In the genomic region with DNA sequence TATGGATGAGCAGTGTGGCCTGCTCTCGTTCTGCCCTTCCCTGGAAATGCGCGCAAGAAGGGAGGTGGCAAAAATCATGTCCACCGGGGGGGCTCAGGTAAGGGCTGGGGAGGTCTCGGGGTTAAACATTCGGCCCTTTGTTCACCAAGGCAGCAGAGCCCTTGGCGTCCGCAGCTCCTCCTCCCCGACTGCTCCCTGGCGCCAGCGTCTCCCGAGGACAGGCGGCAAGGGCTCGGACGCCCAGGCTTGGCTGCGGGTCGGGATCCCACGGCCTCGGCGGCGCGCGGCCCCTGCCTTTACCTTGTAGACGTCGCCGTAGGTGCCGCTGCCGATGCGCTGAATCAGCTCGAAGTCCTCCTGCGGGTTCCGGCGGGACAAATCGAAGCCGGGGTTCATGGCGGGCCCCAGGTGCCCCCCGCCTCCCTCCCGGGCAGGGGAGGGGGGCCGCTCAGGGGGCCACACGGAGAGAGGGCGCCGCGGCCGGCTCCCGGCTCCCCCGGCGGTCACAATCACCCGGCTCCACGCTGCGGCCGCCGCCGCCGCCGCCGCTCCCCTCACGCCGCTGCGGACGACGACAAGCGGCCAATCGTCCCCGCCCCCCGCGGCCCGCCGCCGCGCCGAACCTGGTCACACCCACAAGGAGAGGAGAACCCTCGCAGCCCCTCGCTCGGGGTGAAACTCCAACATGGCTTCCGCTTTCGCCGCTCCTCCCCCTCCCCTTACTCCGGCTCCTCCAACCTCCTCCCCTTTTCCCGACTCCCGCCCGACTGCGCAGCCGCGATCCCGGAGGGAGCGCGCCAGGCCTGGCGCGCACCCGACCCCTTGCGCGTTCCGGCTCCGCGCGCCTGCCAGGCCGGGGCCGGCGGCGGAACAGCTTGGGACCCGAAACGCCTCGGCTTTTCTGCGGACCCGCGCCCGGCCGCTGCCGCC, we compare ENCODE assay signal across 1 cellular context.
TF ChIP-seq lines count a peak whose summit lies in the region.

MAP4K3 (minus strand) TSS at position 694 of the 930 bp plus-strand sequence; CDS start at position 396, 298 bp downstream.

TF ChIP-seq in HepG2, 621 proteins besides CTCF, POLR2A, EP300 and RAD21 (continued from another document and continues in another):
- TF ChIP-seq, protein P1, sequence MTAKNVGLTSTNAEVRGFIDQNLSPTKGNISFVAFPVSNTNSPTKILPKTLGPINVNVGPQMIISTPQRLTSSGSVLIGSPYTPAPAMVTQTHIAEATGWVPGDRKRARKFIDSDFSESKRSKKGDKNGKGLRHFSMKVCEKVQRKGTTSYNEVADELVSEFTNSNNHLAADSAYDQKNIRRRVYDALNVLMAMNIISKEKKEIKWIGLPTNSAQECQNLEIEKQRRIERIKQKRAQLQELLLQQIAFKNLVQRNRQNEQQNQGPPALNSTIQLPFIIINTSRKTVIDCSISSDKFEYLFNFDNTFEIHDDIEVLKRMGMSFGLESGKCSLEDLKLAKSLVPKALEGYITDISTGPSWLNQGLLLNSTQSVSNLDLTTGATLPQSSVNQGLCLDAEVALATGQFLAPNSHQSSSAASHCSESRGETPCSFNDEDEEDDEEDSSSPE (CRISPR knock-in tag; IDR thresholded peaks at IDR 0.05) = peak; percentile 47; the same call in 1 of the 2 replicates
- TF ChIP-seq, protein P2, sequence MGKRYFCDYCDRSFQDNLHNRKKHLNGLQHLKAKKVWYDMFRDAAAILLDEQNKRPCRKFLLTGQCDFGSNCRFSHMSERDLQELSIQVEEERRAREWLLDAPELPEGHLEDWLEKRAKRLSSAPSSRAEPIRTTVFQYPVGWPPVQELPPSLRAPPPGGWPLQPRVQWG (CRISPR knock-in tag; IDR thresholded peaks at IDR 0.05; ENCODE audit: borderline replicate concordance, low read depth) = no peak
- TF ChIP-seq ZNF264 (CRISPR knock-in tag; IDR thresholded peaks at IDR 0.05) = 0 out of 2 replicates have a peak, but pooled peaks have one; percentile 13
- TF ChIP-seq MTF2 (CRISPR knock-in tag; IDR thresholded peaks at IDR 0.05; ENCODE audit: borderline replicate concordance) = peak; percentile 84; the same call in 1 of the 2 replicates
- TF ChIP-seq, protein P3, sequence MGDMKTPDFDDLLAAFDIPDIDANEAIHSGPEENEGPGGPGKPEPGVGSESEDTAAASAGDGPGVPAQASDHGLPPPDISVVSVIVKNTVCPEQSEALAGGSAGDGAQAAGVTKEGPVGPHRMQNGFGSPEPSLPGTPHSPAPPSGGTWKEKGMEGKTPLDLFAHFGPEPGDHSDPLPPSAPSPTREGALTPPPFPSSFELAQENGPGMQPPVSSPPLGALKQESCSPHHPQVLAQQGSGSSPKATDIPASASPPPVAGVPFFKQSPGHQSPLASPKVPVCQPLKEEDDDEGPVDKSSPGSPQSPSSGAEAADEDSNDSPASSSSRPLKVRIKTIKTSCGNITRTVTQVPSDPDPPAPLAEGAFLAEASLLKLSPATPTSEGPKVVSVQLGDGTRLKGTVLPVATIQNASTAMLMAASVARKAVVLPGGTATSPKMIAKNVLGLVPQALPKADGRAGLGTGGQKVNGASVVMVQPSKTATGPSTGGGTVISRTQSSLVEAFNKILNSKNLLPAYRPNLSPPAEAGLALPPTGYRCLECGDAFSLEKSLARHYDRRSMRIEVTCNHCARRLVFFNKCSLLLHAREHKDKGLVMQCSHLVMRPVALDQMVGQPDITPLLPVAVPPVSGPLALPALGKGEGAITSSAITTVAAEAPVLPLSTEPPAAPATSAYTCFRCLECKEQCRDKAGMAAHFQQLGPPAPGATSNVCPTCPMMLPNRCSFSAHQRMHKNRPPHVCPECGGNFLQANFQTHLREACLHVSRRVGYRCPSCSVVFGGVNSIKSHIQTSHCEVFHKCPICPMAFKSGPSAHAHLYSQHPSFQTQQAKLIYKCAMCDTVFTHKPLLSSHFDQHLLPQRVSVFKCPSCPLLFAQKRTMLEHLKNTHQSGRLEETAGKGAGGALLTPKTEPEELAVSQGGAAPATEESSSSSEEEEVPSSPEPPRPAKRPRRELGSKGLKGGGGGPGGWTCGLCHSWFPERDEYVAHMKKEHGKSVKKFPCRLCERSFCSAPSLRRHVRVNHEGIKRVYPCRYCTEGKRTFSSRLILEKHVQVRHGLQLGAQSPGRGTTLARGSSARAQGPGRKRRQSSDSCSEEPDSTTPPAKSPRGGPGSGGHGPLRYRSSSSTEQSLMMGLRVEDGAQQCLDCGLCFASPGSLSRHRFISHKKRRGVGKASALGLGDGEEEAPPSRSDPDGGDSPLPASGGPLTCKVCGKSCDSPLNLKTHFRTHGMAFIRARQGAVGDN (CRISPR knock-in tag; IDR thresholded peaks at IDR 0.05) = peak; percentile 86
- TF ChIP-seq ZNF737 (CRISPR knock-in tag; IDR thresholded peaks at IDR 0.05; ENCODE audit: borderline replicate concordance) = no peak
- TF ChIP-seq TOE1 (CRISPR knock-in tag; IDR thresholded peaks at IDR 0.05) = no peak
- TF ChIP-seq ZNF30 (CRISPR knock-in tag; IDR thresholded peaks at IDR 0.05) = no peak
- TF ChIP-seq HOXA3 (CRISPR knock-in tag; IDR thresholded peaks at IDR 0.05) = peak; percentile 89
- TF ChIP-seq MLXIP (CRISPR knock-in tag; IDR thresholded peaks at IDR 0.05; ENCODE audit: borderline replicate concordance) = 0 out of 2 replicates have a peak, but pooled peaks have one; percentile 21
- TF ChIP-seq BATF2 (CRISPR knock-in tag; IDR thresholded peaks at IDR 0.05) = no peak
- TF ChIP-seq ZNF775 (CRISPR knock-in tag; IDR thresholded peaks at IDR 0.05; ENCODE audit: borderline replicate concordance) = no peak; the same call in 1 of the 2 replicates
- TF ChIP-seq ZNF639 (CRISPR knock-in tag; conservative IDR thresholded peaks at IDR 0.05) = no peak
- TF ChIP-seq IKZF1 (IDR thresholded peaks at IDR 0.05) = no peak
- 0 out of 2 replicates have a peak, but pooled peaks have one; percentile 54 for TF ChIP-seq CERS6 (CRISPR knock-in tag; IDR thresholded peaks at IDR 0.05)
- TF ChIP-seq, protein P4, sequence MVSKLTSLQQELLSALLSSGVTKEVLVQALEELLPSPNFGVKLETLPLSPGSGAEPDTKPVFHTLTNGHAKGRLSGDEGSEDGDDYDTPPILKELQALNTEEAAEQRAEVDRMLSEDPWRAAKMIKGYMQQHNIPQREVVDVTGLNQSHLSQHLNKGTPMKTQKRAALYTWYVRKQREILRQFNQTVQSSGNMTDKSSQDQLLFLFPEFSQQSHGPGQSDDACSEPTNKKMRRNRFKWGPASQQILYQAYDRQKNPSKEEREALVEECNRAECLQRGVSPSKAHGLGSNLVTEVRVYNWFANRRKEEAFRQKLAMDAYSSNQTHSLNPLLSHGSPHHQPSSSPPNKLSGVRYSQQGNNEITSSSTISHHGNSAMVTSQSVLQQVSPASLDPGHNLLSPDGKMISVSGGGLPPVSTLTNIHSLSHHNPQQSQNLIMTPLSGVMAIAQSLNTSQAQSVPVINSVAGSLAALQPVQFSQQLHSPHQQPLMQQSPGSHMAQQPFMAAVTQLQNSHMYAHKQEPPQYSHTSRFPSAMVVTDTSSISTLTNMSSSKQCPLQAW (CRISPR knock-in tag; IDR thresholded peaks at IDR 0.05) = peak; percentile 73; the same call in 1 of the 2 replicates
- peak; percentile 66; the same call in 1 of the 2 replicates for TF ChIP-seq MAF1 (CRISPR knock-in tag; IDR thresholded peaks at IDR 0.05; ENCODE audit: borderline replicate concordance)
- 0 out of 2 replicates have a peak, but pooled peaks have one; percentile 31 for TF ChIP-seq ZNF878 (CRISPR knock-in tag; IDR thresholded peaks at IDR 0.05)
- TF ChIP-seq DNMT3B (CRISPR knock-in tag; conservative IDR thresholded peaks at IDR 0.05) = no peak
- 0 out of 2 replicates have a peak, but pooled peaks have one; percentile 20 for TF ChIP-seq PCBP1 (IDR thresholded peaks at IDR 0.05; ENCODE audit: borderline replicate concordance, low read depth, low read length)
- TF ChIP-seq NR2C2 (CRISPR knock-in tag; IDR thresholded peaks at IDR 0.05; ENCODE audit: borderline replicate concordance) = peak; percentile 54
- TF ChIP-seq ZC3H13 (CRISPR knock-in tag; IDR thresholded peaks at IDR 0.05) = peak; percentile 44
- TF ChIP-seq ATF1 (CRISPR knock-in tag; IDR thresholded peaks at IDR 0.05) = no peak
- TF ChIP-seq ZNF879 (CRISPR knock-in tag; IDR thresholded peaks at IDR 0.05) = no peak
- TF ChIP-seq FOXP1 (IDR thresholded peaks at IDR 0.05) = no peak
- no peak; the same call in 1 of the 2 replicates for TF ChIP-seq FOXP1 (CRISPR knock-in tag; IDR thresholded peaks at IDR 0.05)
- TF ChIP-seq ZBTB7B (CRISPR knock-in tag; IDR thresholded peaks at IDR 0.05) = no peak; the same call in 1 of the 2 replicates
- TF ChIP-seq, protein P5, sequence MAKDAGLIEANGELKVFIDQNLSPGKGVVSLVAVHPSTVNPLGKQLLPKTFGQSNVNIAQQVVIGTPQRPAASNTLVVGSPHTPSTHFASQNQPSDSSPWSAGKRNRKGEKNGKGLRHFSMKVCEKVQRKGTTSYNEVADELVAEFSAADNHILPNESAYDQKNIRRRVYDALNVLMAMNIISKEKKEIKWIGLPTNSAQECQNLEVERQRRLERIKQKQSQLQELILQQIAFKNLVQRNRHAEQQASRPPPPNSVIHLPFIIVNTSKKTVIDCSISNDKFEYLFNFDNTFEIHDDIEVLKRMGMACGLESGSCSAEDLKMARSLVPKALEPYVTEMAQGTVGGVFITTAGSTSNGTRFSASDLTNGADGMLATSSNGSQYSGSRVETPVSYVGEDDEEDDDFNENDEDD (CRISPR knock-in tag; IDR thresholded peaks at IDR 0.05; ENCODE audit: borderline replicate concordance) = peak; percentile 76; the same call in 1 of the 2 replicates
- TF ChIP-seq, protein P6, sequence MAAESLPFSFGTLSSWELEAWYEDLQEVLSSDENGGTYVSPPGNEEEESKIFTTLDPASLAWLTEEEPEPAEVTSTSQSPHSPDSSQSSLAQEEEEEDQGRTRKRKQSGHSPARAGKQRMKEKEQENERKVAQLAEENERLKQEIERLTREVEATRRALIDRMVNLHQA (CRISPR knock-in tag; IDR thresholded peaks at IDR 0.05) = no peak
- no peak for TF ChIP-seq HOXA7 (CRISPR knock-in tag; IDR thresholded peaks at IDR 0.05)
- TF ChIP-seq HNRNPUL1 (IDR thresholded peaks at IDR 0.05; ENCODE audit: low read depth, low read length) = no peak
- TF ChIP-seq, protein P7, sequence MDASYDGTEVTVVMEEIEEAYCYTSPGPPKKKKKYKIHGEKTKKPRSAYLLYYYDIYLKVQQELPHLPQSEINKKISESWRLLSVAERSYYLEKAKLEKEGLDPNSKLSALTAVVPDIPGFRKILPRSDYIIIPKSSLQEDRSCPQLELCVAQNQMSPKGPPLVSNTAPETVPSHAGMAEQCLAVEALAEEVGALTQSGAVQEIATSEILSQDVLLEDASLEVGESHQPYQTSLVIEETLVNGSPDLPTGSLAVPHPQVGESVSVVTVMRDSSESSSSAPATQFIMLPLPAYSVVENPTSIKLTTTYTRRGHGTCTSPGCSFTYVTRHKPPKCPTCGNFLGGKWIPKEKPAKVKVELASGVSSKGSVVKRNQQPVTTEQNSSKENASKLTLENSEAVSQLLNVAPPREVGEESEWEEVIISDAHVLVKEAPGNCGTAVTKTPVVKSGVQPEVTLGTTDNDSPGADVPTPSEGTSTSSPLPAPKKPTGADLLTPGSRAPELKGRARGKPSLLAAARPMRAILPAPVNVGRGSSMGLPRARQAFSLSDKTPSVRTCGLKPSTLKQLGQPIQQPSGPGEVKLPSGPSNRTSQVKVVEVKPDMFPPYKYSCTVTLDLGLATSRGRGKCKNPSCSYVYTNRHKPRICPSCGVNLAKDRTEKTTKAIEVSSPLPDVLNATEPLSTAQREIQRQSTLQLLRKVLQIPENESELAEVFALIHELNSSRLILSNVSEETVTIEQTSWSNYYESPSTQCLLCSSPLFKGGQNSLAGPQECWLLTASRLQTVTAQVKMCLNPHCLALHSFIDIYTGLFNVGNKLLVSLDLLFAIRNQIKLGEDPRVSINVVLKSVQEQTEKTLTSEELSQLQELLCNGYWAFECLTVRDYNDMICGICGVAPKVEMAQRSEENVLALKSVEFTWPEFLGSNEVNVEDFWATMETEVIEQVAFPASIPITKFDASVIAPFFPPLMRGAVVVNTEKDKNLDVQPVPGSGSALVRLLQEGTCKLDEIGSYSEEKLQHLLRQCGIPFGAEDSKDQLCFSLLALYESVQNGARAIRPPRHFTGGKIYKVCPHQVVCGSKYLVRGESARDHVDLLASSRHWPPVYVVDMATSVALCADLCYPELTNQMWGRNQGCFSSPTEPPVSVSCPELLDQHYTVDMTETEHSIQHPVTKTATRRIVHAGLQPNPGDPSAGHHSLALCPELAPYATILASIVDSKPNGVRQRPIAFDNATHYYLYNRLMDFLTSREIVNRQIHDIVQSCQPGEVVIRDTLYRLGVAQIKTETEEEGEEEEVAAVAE (CRISPR knock-in tag; IDR thresholded peaks at IDR 0.05; ENCODE audit: borderline replicate concordance) = no peak
